ENCODE assay signal across 15 cellular contexts in the genomic region with DNA sequence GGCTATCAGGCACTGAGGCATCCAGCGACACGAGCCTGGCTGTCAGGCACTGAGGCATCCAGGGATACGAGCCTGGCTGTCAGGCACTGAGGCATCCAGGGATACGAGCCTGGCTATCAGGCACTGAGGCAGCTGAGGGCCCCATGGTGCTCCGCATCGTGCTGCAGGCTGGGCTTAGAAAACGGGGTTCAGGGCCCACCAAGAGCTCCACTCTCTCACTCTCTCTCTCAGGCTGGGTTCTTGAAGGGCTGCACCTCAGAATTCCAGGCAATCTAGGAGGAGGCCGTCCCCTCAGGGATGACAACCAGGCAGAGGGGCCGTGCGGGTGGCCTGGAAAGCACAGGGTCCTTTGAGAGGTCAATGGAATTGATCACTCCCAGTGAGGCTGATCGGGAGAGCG.
"Had no signal": no experiment of that assay in that cellular context is flagged by ENCODE, and none has a peak within 500 bp of the region (broad histone marks: within the 10 kb centered on the region; RNA-seq: fewer than 3 reads in every experiment).

No MANE protein-coding gene starts in this region.

- H3K9me3 Mint-ChIP-seq: natural killer cell; stimulated activated naive CD8-positive, alpha-beta T cell treated with anti-CD3 and anti-CD28 coated beads, Interleukin-15, amount 100 ng/mL, for 72 hours had no signal

- H3K27me3 ChIP-seq: thyroid gland had no signal

- H3K9me3 ChIP-seq: adrenal gland, prostate gland, thyroid gland had no signal

- ATAC-seq: left cardiac atrium; natural killer cell; stimulated activated naive CD8-positive, alpha-beta T cell treated with anti-CD3 and anti-CD28 coated beads, Interleukin-15, amount 100 ng/mL, for 72 hours; T-helper 17 cell had no signal

- H3K4me3 ChIP-seq: adrenal gland, prostate gland, thyroid gland had no signal

- H3K4me1 ChIP-seq: adrenal gland, prostate gland, thyroid gland had no signal

- H3K27ac Mint-ChIP-seq: natural killer cell, T-helper 17 cell had no signal

- H3K27ac ChIP-seq: adrenal gland, prostate gland, thyroid gland had no signal

- H3K4me1 Mint-ChIP-seq: stimulated activated naive CD8-positive, alpha-beta T cell treated with anti-CD3 and anti-CD28 coated beads, Interleukin-15, amount 100 ng/mL, for 72 hours; T-helper 17 cell had no signal

- H3K36me3 Mint-ChIP-seq: natural killer cell had no signal

- DNase-seq: activated CD4-positive, alpha-beta T cell treated with anti-CD3 and anti-CD28 coated beads, Interleukin-2, amount 50 U/mL, for 1 hour; activated CD4-positive, CD25-positive, alpha-beta regulatory T cell; activated naive CD4-positive, alpha-beta T cell; activated T-cell treated with anti-CD3 and anti-CD28 coated beads, Interleukin-2, amount 50 U/mL, for 48 hours; central memory CD4-positive, alpha-beta T cell; erythroblast; left cardiac atrium; natural killer cell; nucleus accumbens; stimulated activated CD4-positive, alpha-beta T cell treated with anti-CD3 and anti-CD28 coated beads, Interleukin-4, amount 100 ng/mL, for 24 hours; T-helper 17 cell; thyroid gland had no signal

- H3K4me3 Mint-ChIP-seq: natural killer cell; stimulated activated naive CD8-positive, alpha-beta T cell treated with anti-CD3 and anti-CD28 coated beads, Interleukin-15, amount 100 ng/mL, for 72 hours; T-helper 17 cell had no signal

- H3K36me3 ChIP-seq: adrenal gland, prostate gland, thyroid gland had no signal
